In the genomic region with DNA sequence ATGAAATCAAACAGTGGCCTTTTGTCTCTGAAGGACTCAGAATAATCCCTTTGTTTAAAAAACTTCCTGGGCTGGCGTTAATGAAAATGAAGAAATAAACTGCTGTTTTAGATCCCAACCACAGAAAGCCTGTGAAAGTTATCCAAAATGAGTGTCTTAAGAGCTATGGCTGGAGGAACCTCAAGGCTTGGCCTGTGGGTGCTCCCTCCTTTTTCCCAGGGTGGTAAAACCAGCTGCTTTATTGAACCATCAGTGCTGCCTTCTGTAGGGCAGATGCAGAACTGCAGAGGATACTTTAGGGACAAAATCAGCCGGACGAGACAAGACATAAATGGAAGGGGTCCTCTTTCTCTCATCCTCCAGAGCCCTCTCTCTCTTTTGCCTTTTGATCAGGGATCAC, we compare ENCODE assay signal across 8 cellular contexts.
A peak's percentile ranks its signal among the peaks of the same experiment; 100 is the strongest.
DNase-seq lines count a peak whose midpoint lies in the region; TF ChIP-seq lines count a peak whose summit lies in the region.

No MANE protein-coding gene starts in this region.

- no peaks in the 10 kb centered on the region for H3K36me3 ChIP-seq in NT2/D1 (ENCODE audit: insufficient read depth, insufficient read length, low read length)
- peaks cover 0 to 100% (median 5%) of the 10 kb centered on the region in 3 donors for H3K36me3 ChIP-seq in esophagus squamous epithelium

- no peaks in the 10 kb centered on the region for H3K27me3 Mint-ChIP-seq in activated naive CD4-positive, alpha-beta T cell treated with anti-CD3 and anti-CD28 coated beads for 36 hours (ENCODE audit: low read depth)

- 58 to 79% methylated on average over 3 of the region's 3 CpGs for WGBS in esophagus squamous epithelium, 2 donors

- H3K9ac ChIP-seq in NT2/D1 (ENCODE audit: insufficient read length, low read depth): no peak overlapping the region

- intact Hi-C loops in activated naive CD4-positive, alpha-beta T cell treated with anti-CD3 and anti-CD28 coated beads for 36 hours (cut with micrococcal nuclease): no loop called here
- intact Hi-C loops in esophagus squamous epithelium (cut with DNase I): no loop called here

- no peaks in the 10 kb centered on the region for H3K4me1 Mint-ChIP-seq in activated naive CD4-positive, alpha-beta T cell treated with anti-CD3 and anti-CD28 coated beads for 36 hours (ENCODE audit: low read depth)

- H3K9me3 Mint-ChIP-seq in activated naive CD4-positive, alpha-beta T cell treated with anti-CD3 and anti-CD28 coated beads for 36 hours: no peaks in the 10 kb centered on the region

- no peak overlapping the region for H3K4me3 Mint-ChIP-seq in activated naive CD4-positive, alpha-beta T cell treated with anti-CD3 and anti-CD28 coated beads for 36 hours

- peak overlapping the region in 2 of 4 donors; percentile 2 to 14 for H3K27ac ChIP-seq in esophagus squamous epithelium

- TF ChIP-seq CTCF in esophagus squamous epithelium (IDR thresholded peaks at IDR 0.05): peak in 5 of 6 experiments; percentile 17 to 43 (median 36)

- TF ChIP-seq POLR2A in esophagus squamous epithelium (IDR thresholded peaks at IDR 0.05): no peak

- peak; percentile 16 for DNase-seq in activated naive CD4-positive, alpha-beta T cell treated with anti-CD3 and anti-CD28 coated beads for 36 hours
- no peak for DNase-seq in activated naive CD4-positive, alpha-beta T cell treated with anti-CD3 and anti-CD28 coated beads, Interleukin-2, amount 50 U/mL, for 16 hours
- DNase-seq in NT2/D1 (ENCODE audit: low read depth, low spot score) (peak; percentile 35), esophagus squamous epithelium (lab: John Stamatoyannopoulos, UW) (no peak), glomerular visceral epithelial cell (ENCODE audit: extremely low spot score) (no peak), inferior parietal cortex (ENCODE audit: extremely low spot score) (no peak)
- DNase-seq in stimulated activated CD8-positive, alpha-beta memory T cell treated with anti-CD3 and anti-CD28 coated beads, Interleukin-4, amount 100 ng/mL, for 48 hours: peak; percentile 29
- no peak for DNase-seq in stimulated activated CD4-positive, alpha-beta T cell treated with anti-CD3 and anti-CD28 coated beads, Interleukin-4, amount 100 ng/mL, for 24 hours

- no peak overlapping the region for H3K4me3 ChIP-seq in NT2/D1 (ENCODE audit: insufficient read length, low read depth)
- no peak overlapping the region for H3K4me3 ChIP-seq in esophagus squamous epithelium

- CTCF ChIA-PET in activated naive CD4-positive, alpha-beta T cell treated with anti-CD3 and anti-CD28 coated beads for 36 hours (lab: Charles Lee): interaction anchor here (1.2 kb wide), 1 partner anchor 18 kb away, joined by 3 read pairs; no protein-coding TSS in a partner anchor

- H3K27me3 ChIP-seq in NT2/D1 (ENCODE audit: insufficient read depth, insufficient read length): no peaks in the 10 kb centered on the region
- H3K27me3 ChIP-seq in esophagus squamous epithelium: no peaks in the 10 kb centered on the region

- peaks cover 30% of the 10 kb centered on the region for H3K36me3 Mint-ChIP-seq in activated naive CD4-positive, alpha-beta T cell treated with anti-CD3 and anti-CD28 coated beads for 36 hours (ENCODE audit: low read depth)

- H3K9me3 ChIP-seq in NT2/D1 (ENCODE audit: insufficient read depth, low read length) (no peaks in the 10 kb centered on the region; the same call in 1 of the 2 replicates), esophagus squamous epithelium (no peaks in the 10 kb centered on the region)

- no peaks in the 10 kb centered on the region for H3K4me1 ChIP-seq in NT2/D1 (ENCODE audit: insufficient read depth, insufficient read length)
- peaks cover 0 to 6% (median 4%) of the 10 kb centered on the region in 3 donors for H3K4me1 ChIP-seq in esophagus squamous epithelium

- no peak overlapping the region for H3K27ac Mint-ChIP-seq in activated naive CD4-positive, alpha-beta T cell treated with anti-CD3 and anti-CD28 coated beads for 36 hours

Comparison
In these comparisons a context has a peak if more than half of its experiments do, and no peak if none do; other contexts are left out.
1. DNase-seq: peak in activated naive CD4-positive, alpha-beta T cell treated with anti-CD3 and anti-CD28 coated beads for 36 hours (single experiment), NT2/D1 (single experiment) and stimulated activated CD8-positive, alpha-beta memory T cell treated with anti-CD3 and anti-CD28 coated beads, Interleukin-4, amount 100 ng/mL, for 48 hours (single experiment); none in activated naive CD4-positive, alpha-beta T cell treated with anti-CD3 and anti-CD28 coated beads, Interleukin-2, amount 50 U/mL, for 16 hours (single experiment), esophagus squamous epithelium (single experiment), glomerular visceral epithelial cell (single experiment), inferior parietal cortex (single experiment) and stimulated activated CD4-positive, alpha-beta T cell treated with anti-CD3 and anti-CD28 coated beads, Interleukin-4, amount 100 ng/mL, for 24 hours (single experiment).